ENCODE assay signal across 8 cellular contexts in genomic region chr2:38947241-38948239, GRCh38. TPM values are rescaled to one million over a fixed set of nuclear protein-coding genes. Genes with fewer than 3 reads are reported as not detected.
DNase-seq lines count a peak whose midpoint lies in the region; ATAC-seq and TF ChIP-seq lines count a peak whose summit lies in the region.

No MANE protein-coding gene starts in this region.

- no peak overlapping the region for H3K4me3 Mint-ChIP-seq in endothelial cell (ENCODE audit: unreplicated experiment)
- H3K4me3 Mint-ChIP-seq in stimulated activated naive B cell treated with anti-CD40 and anti-IgM and Interleukin-4, amounts not matched to agents 10 μg/mL and 1 μg/mL and 100 μg/mL, for 72 hours: no peak overlapping the region

- DNase-seq in AG08395 (ENCODE audit: low spot score): peak; percentile 77
- DNase-seq in HT-29 (ENCODE audit: low spot score): peak; percentile 94
- peak; percentile 59 to 68 for DNase-seq in NOMO-1 (lab: John Stamatoyannopoulos, UW; ENCODE audit: unreplicated experiment in 2 of 2)
- DNase-seq in activated CD8-positive, alpha-beta memory T cell treated with anti-CD3 and anti-CD28 coated beads for 24 hours: peak; percentile 74
- DNase-seq in endothelial cell (ENCODE audit: low spot score): peak; percentile 75
- peak in 2 of 3 donors; percentile 69 to 90 for DNase-seq in mucosa of descending colon
- DNase-seq in stimulated activated naive B cell treated with anti-CD40 and anti-IgM and Interleukin-4, amounts not matched to agents 10 μg/mL and 1 μg/mL and 100 μg/mL, for 72 hours: peak; percentile 43

- no peaks in the 10 kb centered on the region for H3K9me3 ChIP-seq in mucosa of descending colon

- no peak overlapping the region for H3K27ac Mint-ChIP-seq in endothelial cell (ENCODE audit: unreplicated experiment)
- H3K27ac Mint-ChIP-seq in stimulated activated naive B cell treated with anti-CD40 and anti-IgM and Interleukin-4, amounts not matched to agents 10 μg/mL and 1 μg/mL and 100 μg/mL, for 72 hours: no peak overlapping the region

- H3K4me1 ChIP-seq in mucosa of descending colon (ENCODE audit: low read depth): no peaks in the 10 kb centered on the region

- no peaks in the 10 kb centered on the region for H3K36me3 Mint-ChIP-seq in endothelial cell (ENCODE audit: low read depth, unreplicated experiment)
- H3K36me3 Mint-ChIP-seq in stimulated activated naive B cell treated with anti-CD40 and anti-IgM and Interleukin-4, amounts not matched to agents 10 μg/mL and 1 μg/mL and 100 μg/mL, for 72 hours: no peaks in the 10 kb centered on the region

- ATAC-seq in GM18870 (IDR thresholded peaks at IDR 0.05; ENCODE audit: unreplicated experiment) (peak; percentile 81), mucosa of descending colon (peak; percentile 89)
- peak; percentile 91 to 92 for ATAC-seq in stimulated activated naive B cell treated with anti-CD40 and anti-IgM and Interleukin-4, amounts not matched to agents 10 μg/mL and 1 μg/mL and 100 μg/mL, for 72 hours (replicated peaks)

- no peaks in the 10 kb centered on the region for H3K36me3 ChIP-seq in mucosa of descending colon (ENCODE audit: low read depth)

- no peak overlapping the region for H3K4me3 ChIP-seq in mucosa of descending colon

- intact Hi-C loops in mucosa of descending colon (cut with DNase I, micrococcal nuclease): loop anchor here in 1 of 2 donors (5.0 kb wide), 1 partner anchor 280 kb away; no protein-coding TSS in a partner anchor

- no peaks in the 10 kb centered on the region for H3K27me3 Mint-ChIP-seq in endothelial cell (ENCODE audit: unreplicated experiment)
- no peaks in the 10 kb centered on the region for H3K27me3 Mint-ChIP-seq in stimulated activated naive B cell treated with anti-CD40 and anti-IgM and Interleukin-4, amounts not matched to agents 10 μg/mL and 1 μg/mL and 100 μg/mL, for 72 hours

- H3K4me1 Mint-ChIP-seq in endothelial cell (ENCODE audit: unreplicated experiment): no peaks in the 10 kb centered on the region
- no peaks in the 10 kb centered on the region for H3K4me1 Mint-ChIP-seq in stimulated activated naive B cell treated with anti-CD40 and anti-IgM and Interleukin-4, amounts not matched to agents 10 μg/mL and 1 μg/mL and 100 μg/mL, for 72 hours

- peak; percentile 66 for TF ChIP-seq CTCF in endothelial cell (IDR thresholded peaks at IDR 0.05; ENCODE audit: unreplicated experiment)
- TF ChIP-seq CTCF in mucosa of descending colon (IDR thresholded peaks at IDR 0.05): peak; percentile 61

- H3K9me3 Mint-ChIP-seq in endothelial cell (ENCODE audit: unreplicated experiment): no peaks in the 10 kb centered on the region
- H3K9me3 Mint-ChIP-seq in stimulated activated naive B cell treated with anti-CD40 and anti-IgM and Interleukin-4, amounts not matched to agents 10 μg/mL and 1 μg/mL and 100 μg/mL, for 72 hours: no peaks in the 10 kb centered on the region

RNA-seq across cellular contexts. Expression of gene ARHGEF33, which starts 57.9 kb away (rescaled TPM):
- total RNA-seq in HT-29 (2014; rRNA removed; shearing (Covaris generic)): 1.9 TPM in 1 of 2 replicates, not detected in the other
- total RNA-seq in endothelial cell (ENCODE audit: unreplicated experiment) (0.69 TPM), mucosa of descending colon (1 to 10 TPM in 1 of 3 donors, under 1 TPM in 2; 0.10 to 1.5 (median 0.29) TPM)

Comparison
In these comparisons a context has a peak if more than half of its experiments do, and no peak if none do; other contexts are left out.
1. DNase-seq: peak in every context shown above with its lines; median percentile 94 in HT-29; 80 in mucosa of descending colon; 77 in AG08395; 75 in endothelial cell; 74 in activated CD8-positive, alpha-beta memory T cell treated with anti-CD3 and anti-CD28 coated beads for 24 hours; 64 in NOMO-1; 43 in stimulated activated naive B cell treated with anti-CD40 and anti-IgM and Interleukin-4, amounts not matched to agents 10 μg/mL and 1 μg/mL and 100 μg/mL, for 72 hours.